ENCODE assay signal across 17 cellular contexts in the genomic region with DNA sequence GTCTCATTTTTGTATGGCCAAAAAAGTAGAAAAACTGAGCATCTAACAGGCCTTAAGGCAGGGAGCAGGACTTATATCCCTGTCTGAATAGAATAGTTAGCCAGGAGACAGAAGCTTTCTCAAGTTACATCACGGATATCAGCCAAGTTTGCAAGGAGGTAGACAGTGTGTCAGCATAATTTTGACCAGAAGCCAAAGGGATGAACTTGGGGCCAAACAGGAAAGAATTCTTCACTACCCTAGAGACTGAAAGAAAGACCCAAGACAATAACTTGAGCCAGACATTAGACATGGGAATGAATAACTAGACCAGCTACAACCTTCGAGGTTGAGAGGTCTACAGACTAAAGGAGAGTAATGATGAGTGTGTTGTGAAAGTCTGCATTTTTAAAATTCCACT. TPM values are rescaled to one million over a fixed set of nuclear protein-coding genes. Genes with fewer than 3 reads are reported as not detected.
DNase-seq lines count a peak whose midpoint lies in the region; ATAC-seq and TF ChIP-seq lines count a peak whose summit lies in the region.
"Had no signal": no experiment of that assay in that cellular context is flagged by ENCODE, and none has a peak within 500 bp of the region (broad histone marks: within the 10 kb centered on the region; RNA-seq: fewer than 3 reads in every experiment).

No MANE protein-coding gene starts in this region.

- no peak for TF ChIP-seq CTCF in AG10803 (conservative IDR thresholded peaks at IDR 0.05; ENCODE audit: low read length)
- no peak for TF ChIP-seq CTCF in chondrocyte (IDR thresholded peaks at IDR 0.05)
- TF ChIP-seq CTCF in dorsolateral prefrontal cortex (IDR thresholded peaks at IDR 0.05 in 54 of 56, conservative IDR thresholded peaks at IDR 0.05 in 2 of 56; ENCODE audit: low read depth in 1 of 56, partially characterized antibody in 56 of 56): no peak

- H3K4me1 Mint-ChIP-seq in chondrocyte (ENCODE audit: low read depth): peaks cover 31% of the 10 kb centered on the region
- H3K4me1 Mint-ChIP-seq in stimulated activated effector memory CD8-positive, alpha-beta T cell treated with anti-CD3 and anti-CD28 coated beads, Interleukin-12 subunit alpha, Interleukin-12 subunit beta, amount 100 ng/mL, for 72 hours: no peaks in the 10 kb centered on the region

- H3K27ac ChIP-seq in dorsolateral prefrontal cortex: no peak overlapping the region

- H3K4me3 Mint-ChIP-seq in chondrocyte (ENCODE audit: unreplicated experiment): no peak overlapping the region
- H3K4me3 Mint-ChIP-seq in stimulated activated effector memory CD8-positive, alpha-beta T cell treated with anti-CD3 and anti-CD28 coated beads, Interleukin-12 subunit alpha, Interleukin-12 subunit beta, amount 100 ng/mL, for 72 hours: no peak overlapping the region
- H3K4me3 Mint-ChIP-seq: dendritic cell treated with granulocyte-macrophage colony-stimulating factor and Interleukin-4, amounts not matched to agents 40 ng/mL and 50 ng/mL, for 4 days had no signal

- ATAC-seq in left colon: no peak
- ATAC-seq in stimulated activated effector memory CD8-positive, alpha-beta T cell treated with anti-CD3 and anti-CD28 coated beads, Interleukin-12 subunit alpha, Interleukin-12 subunit beta, amount 100 ng/mL, for 72 hours: no peak
- ATAC-seq: activated CD4-positive, CD25-positive, alpha-beta regulatory T cell treated with anti-CD3 and anti-CD28 coated beads, Interleukin-2, amount 50 U/mL, for 24 hours; esophagus mucosa; left ventricle myocardium superior had no signal

- H3K4me3 ChIP-seq in AG10803 (ENCODE audit: low read length) (no peak overlapping the region), MG63 (no peak overlapping the region), dorsolateral prefrontal cortex (no peak overlapping the region)

- no peaks in the 10 kb centered on the region for H3K27me3 ChIP-seq in MG63
- H3K27me3 ChIP-seq in dorsolateral prefrontal cortex: peaks cover 0 to 4% (median 0%) of the 10 kb centered on the region in 45 donors

- H3K27ac Mint-ChIP-seq in chondrocyte (ENCODE audit: unreplicated experiment): peak overlapping the region; percentile 49
- H3K27ac Mint-ChIP-seq in stimulated activated effector memory CD8-positive, alpha-beta T cell treated with anti-CD3 and anti-CD28 coated beads, Interleukin-12 subunit alpha, Interleukin-12 subunit beta, amount 100 ng/mL, for 72 hours: no peak overlapping the region
- H3K27ac Mint-ChIP-seq: activated T-helper 2 cell treated with anti-CD3 and anti-CD28 coated beads, Interferon-gamma antibody, Interleukin-2, Interleukin-4, amounts not matched to agents 10 μg/mL and 5 μg/mL and 100 μg/mL, durations not matched to agents 14 hours and 24 hours and 36 hours; dendritic cell treated with granulocyte-macrophage colony-stimulating factor and Interleukin-4, amounts not matched to agents 40 ng/mL and 50 ng/mL, for 4 days; progenitor cell of endocrine pancreas had no signal

- H3K9me3 ChIP-seq in MG63: no peaks in the 10 kb centered on the region

- H3K9me3 Mint-ChIP-seq in chondrocyte (ENCODE audit: low read depth): peaks cover 9% of the 10 kb centered on the region
- peaks cover 13% of the 10 kb centered on the region for H3K9me3 Mint-ChIP-seq in stimulated activated effector memory CD8-positive, alpha-beta T cell treated with anti-CD3 and anti-CD28 coated beads, Interleukin-12 subunit alpha, Interleukin-12 subunit beta, amount 100 ng/mL, for 72 hours
- H3K9me3 Mint-ChIP-seq: activated T-helper 2 cell treated with anti-CD3 and anti-CD28 coated beads, Interferon-gamma antibody, Interleukin-2, Interleukin-4, amounts not matched to agents 10 μg/mL and 5 μg/mL and 100 μg/mL, durations not matched to agents 14 hours and 24 hours and 36 hours had no signal

- H3K27me3 Mint-ChIP-seq in chondrocyte (ENCODE audit: low read depth): no peaks in the 10 kb centered on the region
- H3K27me3 Mint-ChIP-seq: dendritic cell treated with granulocyte-macrophage colony-stimulating factor and Interleukin-4, amounts not matched to agents 40 ng/mL and 50 ng/mL, for 4 days; progenitor cell of endocrine pancreas had no signal

- DNase-seq in AG10803 (ENCODE audit: low read depth) (peak; percentile 95), MG63 (peak; percentile 5), chondrocyte (ENCODE audit: low spot score) (no peak), myocyte (ENCODE audit: low read depth) (peak; percentile 70), posterior vena cava (ENCODE audit: low spot score) (no peak), dorsolateral prefrontal cortex (no peak), left colon (no peak)
- DNase-seq in stimulated activated effector memory CD8-positive, alpha-beta T cell treated with anti-CD3 and anti-CD28 coated beads, Interleukin-12 subunit alpha, Interleukin-12 subunit beta, amount 100 ng/mL, for 72 hours (ENCODE audit: low spot score in 2 of 2): no peak
- DNase-seq: ACHN, Kasumi-1, left ventricle myocardium superior, Right ventricle myocardium superior had no signal

- intact Hi-C loops in posterior vena cava (cut with DNase I) (no loop called here), dorsolateral prefrontal cortex (cut with DNase I) (no loop called here), left colon (cut with DNase I, micrococcal nuclease) (no loop called here)

- no peaks in the 10 kb centered on the region for H3K36me3 Mint-ChIP-seq in chondrocyte (ENCODE audit: low read depth)
- no peaks in the 10 kb centered on the region for H3K36me3 Mint-ChIP-seq in stimulated activated effector memory CD8-positive, alpha-beta T cell treated with anti-CD3 and anti-CD28 coated beads, Interleukin-12 subunit alpha, Interleukin-12 subunit beta, amount 100 ng/mL, for 72 hours

- no peaks in the 10 kb centered on the region for H3K36me3 ChIP-seq in MG63

RNA-seq across cellular contexts. Expression of a gene that starts 48.1 kb away (rescaled TPM):
- 0.62 and 1.9 TPM in 2 replicates for total RNA-seq in MG63 (2014; rRNA removed; shearing (Covaris generic); ENCODE audit: low replicate concordance)
- 9.8 to 45.4 TPM (median 10.1 TPM) in 3 replicates for total RNA-seq in chondrocyte
- 10.0 and 13.9 TPM in 2 replicates for total RNA-seq in myocyte
- 3.6 TPM for polyA plus RNA-seq in myocyte (2012)
- total RNA-seq in posterior vena cava: 1 to 10 TPM; 1.6 to 2.4 TPM
- 100 to 1,000 TPM; 181 to 426 (median 260) TPM for total RNA-seq in dorsolateral prefrontal cortex
- 1 to 10 TPM in 1 of 2 donors, under 1 TPM in 1; 0.61 to 1.4 TPM for total RNA-seq in left colon

Comparison
In these comparisons a context has a peak if more than half of its experiments do, and no peak if none do; other contexts are left out.
1. DNase-seq: peak in AG10803 (single experiment), MG63 (single experiment) and myocyte (single experiment); none in chondrocyte (single experiment), posterior vena cava (single experiment), dorsolateral prefrontal cortex (0 of 10), left colon (0 of 2) and stimulated activated effector memory CD8-positive, alpha-beta T cell treated with anti-CD3 and anti-CD28 coated beads, Interleukin-12 subunit alpha, Interleukin-12 subunit beta, amount 100 ng/mL, for 72 hours (0 of 2).